17 cellular contexts compared by ENCODE assay signal in the genomic region with DNA sequence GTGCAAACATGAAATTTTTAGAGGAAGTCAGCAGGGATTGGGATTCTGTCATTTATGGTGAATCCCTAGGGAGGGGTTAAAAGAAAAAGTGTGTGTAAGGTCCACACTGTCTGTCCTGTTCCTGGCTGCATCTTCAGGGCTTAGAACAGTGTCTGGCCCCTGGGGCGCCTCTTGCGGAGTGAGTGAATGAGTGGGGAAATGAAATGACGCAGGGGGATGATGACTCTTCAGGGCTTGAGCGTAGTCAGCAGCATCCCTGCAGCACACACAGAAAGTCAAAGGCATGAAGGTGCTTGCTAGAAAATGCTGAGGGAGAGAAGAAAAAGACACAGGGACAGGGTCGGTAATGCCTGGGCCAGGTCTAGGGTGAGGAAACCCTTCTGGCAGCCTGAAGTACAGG. TPM values are rescaled to one million over a fixed set of nuclear protein-coding genes. Genes with fewer than 3 reads are reported as not detected.
"Had no signal": no experiment of that assay in that cellular context is flagged by ENCODE, and none has a peak within 500 bp of the region (broad histone marks: within the 10 kb centered on the region; RNA-seq: fewer than 3 reads in every experiment).

No MANE protein-coding gene starts in this region.

- ATAC-seq: gastroesophageal sphincter; left lung; stimulated activated effector memory CD8-positive, alpha-beta T cell treated with anti-CD3 and anti-CD28 coated beads, Interleukin-12 subunit alpha, Interleukin-12 subunit beta, amount 100 ng/mL, for 72 hours; T-helper 17 cell had no signal

- H3K9me3 ChIP-seq: gastroesophageal sphincter, heart right ventricle, left lung, stomach had no signal

- H3K4me1 Mint-ChIP-seq: stimulated activated effector memory CD8-positive, alpha-beta T cell treated with anti-CD3 and anti-CD28 coated beads, Interleukin-12 subunit alpha, Interleukin-12 subunit beta, amount 100 ng/mL, for 72 hours had no signal

- H3K4me3 ChIP-seq: gastroesophageal sphincter, heart right ventricle, left lung, skin epidermis, stomach had no signal

- H3K27me3 ChIP-seq: left lung, stomach had no signal

- H3K4me1 ChIP-seq: gastroesophageal sphincter, heart right ventricle, left lung, stomach had no signal

- DNase-seq: activated CD4-positive, alpha-beta T cell treated with anti-CD3 and anti-CD28 coated beads, Interleukin-2, amount 50 U/mL, for 4 hours; activated gamma-delta T cell treated with Interleukin-2 at 50 U/mL for 16 hours; endodermal cell; erythroblast; heart right ventricle; left lung; nephron progenitor cell; stimulated activated CD4-positive, alpha-beta T cell treated with anti-CD3 and anti-CD28 coated beads, Interleukin-4, amount 100 ng/mL, for 1 hour; stomach; T-helper 17 cell; trophoblast cell had no signal

- H3K36me3 Mint-ChIP-seq: activated naive CD8-positive, alpha-beta T cell; stimulated activated effector memory CD8-positive, alpha-beta T cell treated with anti-CD3 and anti-CD28 coated beads, Interleukin-12 subunit alpha, Interleukin-12 subunit beta, amount 100 ng/mL, for 72 hours had no signal

- H3K27ac Mint-ChIP-seq: activated naive CD8-positive, alpha-beta T cell; activated T-helper 1 cell treated with anti-CD3 and anti-CD28 coated beads, Interleukin-12 subunit alpha, Interleukin-12 subunit beta, Interleukin-2, Interleukin-4 antibody, amounts not matched to agents 30 ng/mL and 10 ng/mL and 1 ng/mL, durations not matched to agents 14 hours and 24 hours and 36 hours; endodermal cell; nephron progenitor cell; stimulated activated effector memory CD8-positive, alpha-beta T cell treated with anti-CD3 and anti-CD28 coated beads, Interleukin-12 subunit alpha, Interleukin-12 subunit beta, amount 100 ng/mL, for 72 hours; T-helper 17 cell had no signal

- H3K27ac ChIP-seq: gastroesophageal sphincter, heart right ventricle, left lung, skin epidermis, stomach had no signal

- H3K9me3 Mint-ChIP-seq: activated T-helper 1 cell treated with anti-CD3 and anti-CD28 coated beads, Interleukin-12 subunit alpha, Interleukin-12 subunit beta, Interleukin-2, Interleukin-4 antibody, amounts not matched to agents 30 ng/mL and 10 ng/mL and 1 ng/mL, durations not matched to agents 14 hours and 24 hours and 36 hours; endodermal cell; nephron progenitor cell; stimulated activated effector memory CD8-positive, alpha-beta T cell treated with anti-CD3 and anti-CD28 coated beads, Interleukin-12 subunit alpha, Interleukin-12 subunit beta, amount 100 ng/mL, for 72 hours had no signal

- FAIRE-seq: colon had no signal

- H3K36me3 ChIP-seq: gastroesophageal sphincter, heart right ventricle, left lung, stomach had no signal

- H3K4me3 Mint-ChIP-seq: activated naive CD8-positive, alpha-beta T cell; activated T-helper 1 cell treated with anti-CD3 and anti-CD28 coated beads, Interleukin-12 subunit alpha, Interleukin-12 subunit beta, Interleukin-2, Interleukin-4 antibody, amounts not matched to agents 30 ng/mL and 10 ng/mL and 1 ng/mL, durations not matched to agents 14 hours and 24 hours and 36 hours; endodermal cell; nephron progenitor cell; stimulated activated effector memory CD8-positive, alpha-beta T cell treated with anti-CD3 and anti-CD28 coated beads, Interleukin-12 subunit alpha, Interleukin-12 subunit beta, amount 100 ng/mL, for 72 hours; T-helper 17 cell had no signal

RNA-seq across cellular contexts. Expression of a gene that starts 57.8 kb away (rescaled TPM):
- total RNA-seq: activated T-helper 1 cell treated with anti-CD3 and anti-CD28 coated beads, Interleukin-12 subunit alpha, Interleukin-12 subunit beta, Interleukin-2, Interleukin-4 antibody, amounts not matched to agents 30 ng/mL and 10 ng/mL and 1 ng/mL, durations not matched to agents 14 hours and 24 hours and 36 hours; T-helper 17 cell had no signal
